Comparison of ENCODE assay signal across 3 cellular contexts in the genomic region with DNA sequence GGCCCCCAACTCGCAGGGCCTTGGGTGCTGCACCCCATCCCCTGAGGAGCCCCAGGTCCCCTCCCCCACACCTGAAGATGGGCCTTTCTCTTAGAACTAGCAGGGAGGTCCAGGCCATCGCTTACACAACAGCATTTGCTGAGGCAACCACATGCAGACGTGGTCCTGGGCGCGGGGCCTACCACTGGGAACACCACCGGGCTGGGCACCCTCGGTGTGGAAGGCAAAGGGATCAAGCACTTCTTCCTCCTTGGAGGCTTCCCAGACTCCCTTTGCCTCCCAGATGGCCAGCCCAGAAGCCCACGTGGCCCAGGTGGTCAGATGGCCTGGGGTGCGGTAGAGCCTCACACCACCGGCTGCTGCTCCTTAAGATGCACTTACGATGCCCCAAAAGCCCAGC.
TF ChIP-seq lines count a peak whose summit lies in the region.

No MANE protein-coding gene starts in this region.

TF ChIP-seq in HepG2, 621 proteins besides CTCF, POLR2A, EP300 and RAD21:
- TF ChIP-seq, protein P1, sequence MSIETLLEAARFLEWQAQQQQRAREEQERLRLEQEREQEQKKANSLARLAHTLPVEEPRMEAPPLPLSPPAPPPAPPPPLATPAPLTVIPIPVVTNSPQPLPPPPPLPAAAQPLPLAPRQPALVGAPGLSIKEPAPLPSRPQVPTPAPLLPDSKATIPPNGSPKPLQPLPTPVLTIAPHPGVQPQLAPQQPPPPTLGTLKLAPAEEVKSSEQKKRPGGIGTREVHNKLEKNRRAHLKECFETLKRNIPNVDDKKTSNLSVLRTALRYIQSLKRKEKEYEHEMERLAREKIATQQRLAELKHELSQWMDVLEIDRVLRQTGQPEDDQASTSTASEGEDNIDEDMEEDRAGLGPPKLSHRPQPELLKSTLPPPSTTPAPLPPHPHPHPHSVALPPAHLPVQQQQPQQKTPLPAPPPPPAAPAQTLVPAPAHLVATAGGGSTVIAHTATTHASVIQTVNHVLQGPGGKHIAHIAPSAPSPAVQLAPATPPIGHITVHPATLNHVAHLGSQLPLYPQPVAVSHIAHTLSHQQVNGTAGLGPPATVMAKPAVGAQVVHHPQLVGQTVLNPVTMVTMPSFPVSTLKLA (IDR thresholded peaks at IDR 0.05), result peak; percentile 27; the same call in 1 of the 2 replicates
- TF ChIP-seq ZNF816 (CRISPR knock-in tag; IDR thresholded peaks at IDR 0.05; ENCODE audit: borderline replicate concordance), result no peak

TF ChIP-seq in H1, 55 proteins besides CTCF, POLR2A, EP300 and RAD21:
- TF ChIP-seq KDM5A (IDR thresholded peaks at IDR 0.05; ENCODE audit: low read length) (no peak), E2F6 (IDR thresholded peaks at IDR 0.05) (no peak), RFX5 (IDR thresholded peaks at IDR 0.05; ENCODE audit: borderline replicate concordance, low read depth, low read length) (no peak), FOSL1 (IDR thresholded peaks at IDR 0.05; ENCODE audit: insufficient read depth, low read depth, low read length) (no peak), BCL11A (IDR thresholded peaks at IDR 0.05; ENCODE audit: low read depth in 2 of 2, low read length in 2 of 2) (no peak), BRCA1 (IDR thresholded peaks at IDR 0.05; ENCODE audit: low read depth, low read length) (no peak), HDAC6 (IDR thresholded peaks at IDR 0.05; ENCODE audit: low read depth, low read length) (no peak), POLR2AphosphoS5 (IDR thresholded peaks at IDR 0.05; ENCODE audit: low read depth, low read length) (no peak), SIRT6 (IDR thresholded peaks at IDR 0.05; ENCODE audit: low read length) (no peak), SAP30 (IDR thresholded peaks at IDR 0.05; ENCODE audit: insufficient read depth, insufficient replicate concordance, low read length) (no peak), ZNF274 (IDR thresholded peaks at IDR 0.05; ENCODE audit: borderline replicate concordance, extremely low read depth, low read length) (no peak), RBBP5 (IDR thresholded peaks at IDR 0.05; ENCODE audit: borderline replicate concordance, low read depth, low read length) (no peak), BACH1 (IDR thresholded peaks at IDR 0.05; ENCODE audit: low read length) (no peak)

TF ChIP-seq in GM12891, 5 proteins besides CTCF, POLR2A, EP300 and RAD21:
- TF ChIP-seq POLR2AphosphoS5 (IDR thresholded peaks at IDR 0.05; ENCODE audit: low read depth, low read length), result no peak
- no peak for TF ChIP-seq PAX5 (IDR thresholded peaks at IDR 0.05; ENCODE audit: insufficient read depth, low read length, severe bottlenecking)
- no peak for TF ChIP-seq POU2F2 (IDR thresholded peaks at IDR 0.05; ENCODE audit: low read depth, low read length)
- TF ChIP-seq TAF1 (IDR thresholded peaks at IDR 0.05; ENCODE audit: low read depth, low read length), result no peak
- TF ChIP-seq SPI1 (IDR thresholded peaks at IDR 0.05; ENCODE audit: low read depth, low read length), result no peak
